8 cellular contexts compared by ENCODE assay signal in genomic region chr6:1603708-1604346, GRCh38. TPM values are rescaled to one million over a fixed set of nuclear protein-coding genes. Genes with fewer than 3 reads are reported as not detected.
DNase-seq lines count a peak whose midpoint lies in the region; ATAC-seq and TF ChIP-seq lines count a peak whose summit lies in the region.

No MANE protein-coding gene starts in this region.

- 56% methylated on average over 27 of the region's 27 CpGs for WGBS in GM23248 (ENCODE audit: low coverage in 1 of 2, low lambda C conversion rate in 2 of 2, missing lambda C conversion rate in 2 of 2), 2 experiments
- 88% methylated on average over 17 of the region's 27 CpGs for WGBS in SK-N-SH (ENCODE audit: low lambda C conversion rate)

- no peak for TF ChIP-seq POLR2A in gastrocnemius medialis (IDR thresholded peaks at IDR 0.05)

- intact Hi-C loops in gastrocnemius medialis (cut with DNase I; ENCODE audit: low total_unique reads), result loop anchor here (1.0 to 2.0 kb wide), 4 partner anchors 592 to 1091 kb away; no protein-coding TSS in a partner anchor

- H2AFZ ChIP-seq in GM23248 (peak overlapping the region; percentile 70), SK-N-SH (ENCODE audit: low read depth) (peak overlapping the region; percentile 82; the same call in 1 of the 2 replicates)

- in situ Hi-C loops in GM23248 (cut with MboI) (loop anchor here (10.0 kb wide), 1 partner anchor 501 kb away; no protein-coding TSS in a partner anchor), gastrocnemius medialis (cut with MboI; ENCODE audit: low sequenced_read_pairs in 4 of 4) (loop anchor here (10.0 to 25.0 kb wide), 3 partner anchors 501 to 751 kb away; no protein-coding TSS in a partner anchor)

- DNase-seq in GM23248 (no peak), SK-N-SH (peak; percentile 26), right atrium auricular region (ENCODE audit: low spot score) (no peak), gastrocnemius medialis (no peak), COR-L47 (lab: John Stamatoyannopoulos, UW) (no peak)
- DNase-seq in effector CD4-positive, alpha-beta T cell, result no peak

- H3K4me1 ChIP-seq in GM23248 (ENCODE audit: insufficient read depth) (no peaks in the 10 kb centered on the region), SK-N-SH (ENCODE audit: control insufficient read depth in 1 of 2, insufficient read depth in 2 of 2, low read depth in 1 of 2, low read length in 1 of 2) (peaks cover 0 to 8% of the 10 kb centered on the region in 2 experiments; a peak in 1 of 4 replicates), right atrium auricular region (peaks cover 0 to 19% of the 10 kb centered on the region in 2 donors), gastrocnemius medialis (peaks cover 3 to 26% of the 10 kb centered on the region in 2 donors)

- no peaks in the 10 kb centered on the region for H3K36me3 ChIP-seq in GM23248 (ENCODE audit: low read depth)
- no peaks in the 10 kb centered on the region for H3K36me3 ChIP-seq in SK-N-SH (replicated peaks in 1 of 2; ENCODE audit: control insufficient read depth in 1 of 2, insufficient read depth in 2 of 2, low read length in 1 of 2)
- H3K36me3 ChIP-seq in right atrium auricular region, result no peaks in the 10 kb centered on the region
- no peaks in the 10 kb centered on the region for H3K36me3 ChIP-seq in gastrocnemius medialis

- TF ChIP-seq CTCF in SK-N-SH (IDR thresholded peaks at IDR 0.05), result no peak
- no peak for TF ChIP-seq CTCF in right atrium auricular region (IDR thresholded peaks at IDR 0.05)
- TF ChIP-seq CTCF in gastrocnemius medialis (IDR thresholded peaks at IDR 0.05 in 4 of 5, conservative IDR thresholded peaks at IDR 0.05 in 1 of 5), result no peak

- H3K9me3 ChIP-seq in GM23248 (ENCODE audit: low read depth), result no peaks in the 10 kb centered on the region
- no peaks in the 10 kb centered on the region for H3K9me3 ChIP-seq in SK-N-SH
- no peaks in the 10 kb centered on the region for H3K9me3 ChIP-seq in right atrium auricular region
- H3K9me3 ChIP-seq in gastrocnemius medialis, result no peaks in the 10 kb centered on the region

- no peak for TF ChIP-seq EP300 in SK-N-SH (IDR thresholded peaks at IDR 0.05; ENCODE audit: borderline replicate concordance in 1 of 2, low read depth in 1 of 2, low read length in 1 of 2)

- H3K27ac ChIP-seq in GM23248 (no peak overlapping the region), SK-N-SH (ENCODE audit: low read depth in 2 of 2, low read length in 1 of 2) (no peak overlapping the region), right atrium auricular region (no peak overlapping the region), gastrocnemius medialis (no peak overlapping the region)

- POLR2A ChIA-PET in SK-N-SH (lab: Yijun Ruan, JAX), result no interaction called here

- no peaks in the 10 kb centered on the region for H3F3A ChIP-seq in GM23248 (ENCODE audit: insufficient read depth)
- H3F3A ChIP-seq in SK-N-SH (replicated peaks; ENCODE audit: insufficient read depth), result no peaks in the 10 kb centered on the region

- CTCF ChIA-PET in SK-N-SH (lab: Yijun Ruan, JAX), result interaction anchor here (0.9 to 2.6 kb wide), 2 partner anchors 216 to 750 kb away, joined by 3 to 11 read pairs; no protein-coding TSS in a partner anchor

- H4K20me1 ChIP-seq in GM23248 (ENCODE audit: insufficient read depth) (no peaks in the 10 kb centered on the region), SK-N-SH (ENCODE audit: insufficient read depth) (no peaks in the 10 kb centered on the region)

- no peak overlapping the region for H3K9ac ChIP-seq in GM23248
- no peak overlapping the region for H3K9ac ChIP-seq in SK-N-SH

- no peaks in the 10 kb centered on the region for H3K79me2 ChIP-seq in GM23248 (ENCODE audit: insufficient read depth)
- H3K79me2 ChIP-seq in SK-N-SH (ENCODE audit: insufficient read depth), result no peaks in the 10 kb centered on the region

- no peak for TF ChIP-seq RAD21 in SK-N-SH (IDR thresholded peaks at IDR 0.05; ENCODE audit: low read length)

- H3K4me2 ChIP-seq in GM23248 (ENCODE audit: unreplicated experiment) (peak overlapping the region; percentile 71), SK-N-SH (peak overlapping the region; percentile 85)

- ATAC-seq in gastrocnemius medialis (peak in 1 of 2 donors; percentile 32), HG02885 (IDR thresholded peaks at IDR 0.05; ENCODE audit: poor library complexity, unreplicated experiment) (no peak), GM18511 (IDR thresholded peaks at IDR 0.05; ENCODE audit: unreplicated experiment) (no peak)

- H3K27me3 ChIP-seq in GM23248 (replicated peaks; ENCODE audit: insufficient read depth), result peaks cover 62% of the 10 kb centered on the region
- H3K27me3 ChIP-seq in SK-N-SH (ENCODE audit: insufficient read depth), result no peaks in the 10 kb centered on the region
- H3K27me3 ChIP-seq in right atrium auricular region, result peaks cover 10 to 14% of the 10 kb centered on the region in 2 donors
- peaks cover 58 to 65% (median 61%) of the 10 kb centered on the region in 3 donors for H3K27me3 ChIP-seq in gastrocnemius medialis

- H3K9me2 ChIP-seq in GM23248 (ENCODE audit: insufficient read depth) (no peaks in the 10 kb centered on the region), SK-N-SH (no peaks in the 10 kb centered on the region)

- H3K4me3 ChIP-seq in GM23248 (peak overlapping the region; percentile 62), SK-N-SH (ENCODE audit: low read depth in 2 of 2, low read length in 1 of 2) (peak overlapping the region; percentile 40 to 51), right atrium auricular region (peak overlapping the region; percentile 32 to 57), gastrocnemius medialis (peak overlapping the region; percentile 40 to 67 (median 53))

TF ChIP-seq in SK-N-SH, 30 proteins besides CTCF, POLR2A, EP300 and RAD21:
- TF ChIP-seq POLR2AphosphoS5 (IDR thresholded peaks at IDR 0.05; ENCODE audit: low read depth, low read length) (no peak), EZH2phosphoT487 (IDR thresholded peaks at IDR 0.05; ENCODE audit: borderline replicate concordance, low read depth) (no peak), CHD2 (IDR thresholded peaks at IDR 0.05; ENCODE audit: low read length, partially characterized antibody) (no peak), SIN3A (IDR thresholded peaks at IDR 0.05; ENCODE audit: borderline replicate concordance, low read depth, low read length) (no peak), YY1 (IDR thresholded peaks at IDR 0.05; ENCODE audit: low read depth) (no peak), TAF1 (IDR thresholded peaks at IDR 0.05; ENCODE audit: borderline replicate concordance, low read depth, low read length) (no peak), ZBTB33 (IDR thresholded peaks at IDR 0.05; ENCODE audit: borderline replicate concordance, low read depth) (no peak), FOXJ3 (CRISPR knock-in tag; IDR thresholded peaks at IDR 0.05) (no peak), TCF12 (IDR thresholded peaks at IDR 0.05) (no peak), TEAD4 (IDR thresholded peaks at IDR 0.05; ENCODE audit: borderline replicate concordance, insufficient read depth) (no peak), SMC3 (IDR thresholded peaks at IDR 0.05; ENCODE audit: low read depth, low read length) (no peak)
- TF ChIP-seq, protein P1, sequence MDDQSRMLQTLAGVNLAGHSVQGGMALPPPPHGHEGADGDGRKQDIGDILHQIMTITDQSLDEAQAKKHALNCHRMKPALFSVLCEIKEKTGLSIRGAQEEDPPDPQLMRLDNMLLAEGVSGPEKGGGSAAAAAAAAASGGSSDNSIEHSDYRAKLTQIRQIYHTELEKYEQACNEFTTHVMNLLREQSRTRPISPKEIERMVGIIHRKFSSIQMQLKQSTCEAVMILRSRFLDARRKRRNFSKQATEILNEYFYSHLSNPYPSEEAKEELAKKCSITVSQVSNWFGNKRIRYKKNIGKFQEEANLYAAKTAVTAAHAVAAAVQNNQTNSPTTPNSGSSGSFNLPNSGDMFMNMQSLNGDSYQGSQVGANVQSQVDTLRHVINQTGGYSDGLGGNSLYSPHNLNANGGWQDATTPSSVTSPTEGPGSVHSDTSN (IDR thresholded peaks at IDR 0.05), result no peak
- TF ChIP-seq, protein P2, sequence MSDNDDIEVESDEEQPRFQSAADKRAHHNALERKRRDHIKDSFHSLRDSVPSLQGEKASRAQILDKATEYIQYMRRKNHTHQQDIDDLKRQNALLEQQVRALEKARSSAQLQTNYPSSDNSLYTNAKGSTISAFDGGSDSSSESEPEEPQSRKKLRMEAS (IDR thresholded peaks at IDR 0.05; ENCODE audit: low read depth), result no peak
- TF ChIP-seq, protein P3, sequence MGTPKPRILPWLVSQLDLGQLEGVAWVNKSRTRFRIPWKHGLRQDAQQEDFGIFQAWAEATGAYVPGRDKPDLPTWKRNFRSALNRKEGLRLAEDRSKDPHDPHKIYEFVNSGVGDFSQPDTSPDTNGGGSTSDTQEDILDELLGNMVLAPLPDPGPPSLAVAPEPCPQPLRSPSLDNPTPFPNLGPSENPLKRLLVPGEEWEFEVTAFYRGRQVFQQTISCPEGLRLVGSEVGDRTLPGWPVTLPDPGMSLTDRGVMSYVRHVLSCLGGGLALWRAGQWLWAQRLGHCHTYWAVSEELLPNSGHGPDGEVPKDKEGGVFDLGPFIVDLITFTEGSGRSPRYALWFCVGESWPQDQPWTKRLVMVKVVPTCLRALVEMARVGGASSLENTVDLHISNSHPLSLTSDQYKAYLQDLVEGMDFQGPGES (IDR thresholded peaks at IDR 0.05; ENCODE audit: low read depth, low read length), result no peak

RNA-seq across cellular contexts. Expression of gene FOXC1, which starts 5.9 kb away (rescaled TPM):
- 11.1 and 13.2 TPM in 2 replicates for total RNA-seq in GM23248 (2014; rRNA removed; shearing (Covaris generic))
- polyA plus RNA-seq in GM23248 (2016; fragmentation: Nextera tagmentation; extraction: Ambion mirVana) (3.3 and 3.5 TPM in 2 replicates), SK-N-SH (2012; rRNA removed) (3.6 and 4.3 TPM in 2 replicates)
- 4.3 TPM in 2 replicates for polyA plus RNA-seq in SK-N-SH (2012; cell fraction: cytosol; rRNA removed)
- polyA plus RNA-seq in SK-N-SH (2012; cell fraction: nucleus; rRNA removed), result 5.0 and 5.6 TPM in 2 replicates
- total RNA-seq in right atrium auricular region (10 to 100 TPM; 13.5 to 23.6 TPM), gastrocnemius medialis (1 to 10 TPM in 3 of 4 donors, under 1 TPM in 1; 0.92 to 3.9 (median 2.0) TPM)
